1 cellular context compared by ENCODE assay signal in the genomic region with DNA sequence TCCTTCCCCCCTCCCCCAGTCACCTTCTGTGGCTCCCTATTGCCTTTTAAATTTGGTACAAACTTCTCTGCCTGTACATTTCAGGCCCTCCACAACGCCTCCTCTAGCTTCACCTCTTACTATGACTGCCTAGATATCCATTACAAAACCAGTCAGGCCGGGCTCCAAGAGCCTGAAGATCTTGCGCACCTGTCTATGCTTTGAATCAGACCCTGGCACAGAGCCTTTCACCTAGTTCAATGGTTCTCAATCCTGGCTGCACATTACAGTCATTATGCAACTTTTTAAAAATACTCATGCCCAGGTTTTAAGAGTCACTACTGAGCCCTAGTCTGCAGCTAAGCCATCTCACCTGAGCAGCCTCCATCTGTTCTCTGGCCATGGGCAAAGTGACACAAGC.
TF ChIP-seq lines count a peak whose summit lies in the region.

No MANE protein-coding gene starts in this region.

TF ChIP-seq in WTC11, 78 proteins besides CTCF, POLR2A, EP300 and RAD21 (continued from another document):
- TF ChIP-seq ERG (CRISPR knock-in tag; IDR thresholded peaks at IDR 0.05) (no peak), ZNF121 (CRISPR knock-in tag; IDR thresholded peaks at IDR 0.05) (no peak)
